13 cellular contexts compared by ENCODE assay signal in the genomic region with DNA sequence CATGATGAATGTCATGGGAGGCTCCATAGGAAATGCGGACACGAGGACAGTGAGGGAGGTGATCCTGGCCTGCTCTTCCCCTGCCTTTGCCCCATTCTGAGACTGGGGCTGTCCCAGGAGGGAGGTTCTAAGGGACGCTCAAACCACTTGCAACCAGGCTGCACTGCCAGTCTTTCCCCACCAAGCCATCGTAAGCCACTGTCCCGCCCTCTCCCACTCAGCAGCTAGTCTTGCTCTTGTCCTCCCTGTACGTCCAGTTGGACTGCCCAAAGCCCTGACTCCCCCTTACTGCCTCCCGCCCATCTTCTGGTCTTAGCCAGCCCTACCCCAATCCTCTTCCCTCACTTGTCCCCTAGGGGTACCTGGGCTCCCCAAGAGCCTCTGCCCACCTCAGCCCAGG.
A peak's percentile ranks its signal among the peaks of the same experiment; 100 is the strongest.
DNase-seq lines count a peak whose midpoint lies in the region; ATAC-seq lines count a peak whose summit lies in the region.
"Had no signal": no experiment of that assay in that cellular context is flagged by ENCODE, and none has a peak within 500 bp of the region (broad histone marks: within the 10 kb centered on the region; RNA-seq: fewer than 3 reads in every experiment).

No MANE protein-coding gene starts in this region.

- H3K27ac Mint-ChIP-seq in stimulated activated naive CD8-positive, alpha-beta T cell treated with anti-CD3 and anti-CD28 coated beads, Interleukin-15, amount 100 ng/mL, for 72 hours, result peak overlapping the region; percentile 27 to 72
- H3K27ac Mint-ChIP-seq in stimulated activated effector memory CD8-positive, alpha-beta T cell treated with anti-CD3 and anti-CD28 coated beads, Interleukin-12 subunit alpha, Interleukin-12 subunit beta, amount 100 ng/mL, for 72 hours, result no peak overlapping the region
- H3K27ac Mint-ChIP-seq: B cell; CD4-positive, alpha-beta T cell had no signal

- H3K27me3 Mint-ChIP-seq in stimulated activated naive CD8-positive, alpha-beta T cell treated with anti-CD3 and anti-CD28 coated beads, Interleukin-15, amount 100 ng/mL, for 72 hours, result peaks cover 8% of the 10 kb centered on the region

- no peaks in the 10 kb centered on the region for H3K9me3 Mint-ChIP-seq in stimulated activated naive CD8-positive, alpha-beta T cell treated with anti-CD3 and anti-CD28 coated beads, Interleukin-15, amount 100 ng/mL, for 72 hours
- no peaks in the 10 kb centered on the region for H3K9me3 Mint-ChIP-seq in stimulated activated effector memory CD8-positive, alpha-beta T cell treated with anti-CD3 and anti-CD28 coated beads, Interleukin-12 subunit alpha, Interleukin-12 subunit beta, amount 100 ng/mL, for 72 hours
- H3K9me3 Mint-ChIP-seq: CD4-positive, alpha-beta T cell had no signal

- no peak for DNase-seq in stimulated activated naive CD8-positive, alpha-beta T cell treated with anti-CD3 and anti-CD28 coated beads, Interleukin-15, amount 100 ng/mL, for 72 hours
- no peak for DNase-seq in stimulated activated naive CD8-positive, alpha-beta T cell treated with anti-CD3 and anti-CD28 coated beads, Interleukin-15, Interleukin-2, amounts not matched to agents 100 U/mL and 50 U/mL, for 24 hours
- DNase-seq in islet precursor cell, result peak; percentile 29
- DNase-seq in stimulated activated effector memory CD8-positive, alpha-beta T cell treated with anti-CD3 and anti-CD28 coated beads, Interleukin-12 subunit alpha, Interleukin-12 subunit beta, amount 100 ng/mL, for 72 hours (ENCODE audit: low spot score in 2 of 2), result no peak
- no peak for DNase-seq in NCI-H1436 (lab: John Stamatoyannopoulos, UW)
- DNase-seq in RKO (ENCODE audit: low spot score), result no peak
- no peak for DNase-seq in NCI-H1105 treated with DMSO at 0.1 percent for 48 hours (lab: John Stamatoyannopoulos, UW)
- DNase-seq: C1 segment of cervical spinal cord; Calu3; CD4-positive, alpha-beta T cell; DMS 273 treated with DMSO at 0.1 percent for 48 hours had no signal

- no peaks in the 10 kb centered on the region for H3K4me1 Mint-ChIP-seq in stimulated activated naive CD8-positive, alpha-beta T cell treated with anti-CD3 and anti-CD28 coated beads, Interleukin-15, amount 100 ng/mL, for 72 hours
- no peaks in the 10 kb centered on the region for H3K4me1 Mint-ChIP-seq in stimulated activated effector memory CD8-positive, alpha-beta T cell treated with anti-CD3 and anti-CD28 coated beads, Interleukin-12 subunit alpha, Interleukin-12 subunit beta, amount 100 ng/mL, for 72 hours
- H3K4me1 Mint-ChIP-seq: B cell had no signal

- no peak overlapping the region for H3K4me3 Mint-ChIP-seq in stimulated activated naive CD8-positive, alpha-beta T cell treated with anti-CD3 and anti-CD28 coated beads, Interleukin-15, amount 100 ng/mL, for 72 hours
- H3K4me3 Mint-ChIP-seq in stimulated activated effector memory CD8-positive, alpha-beta T cell treated with anti-CD3 and anti-CD28 coated beads, Interleukin-12 subunit alpha, Interleukin-12 subunit beta, amount 100 ng/mL, for 72 hours, result no peak overlapping the region
- H3K4me3 Mint-ChIP-seq: B cell; CD4-positive, alpha-beta T cell had no signal

- H3K36me3 Mint-ChIP-seq in stimulated activated effector memory CD8-positive, alpha-beta T cell treated with anti-CD3 and anti-CD28 coated beads, Interleukin-12 subunit alpha, Interleukin-12 subunit beta, amount 100 ng/mL, for 72 hours, result no peaks in the 10 kb centered on the region

- no peak for ATAC-seq in stimulated activated naive CD8-positive, alpha-beta T cell treated with anti-CD3 and anti-CD28 coated beads, Interleukin-15, amount 100 ng/mL, for 72 hours
- no peak for ATAC-seq in stimulated activated naive CD8-positive, alpha-beta T cell treated with anti-CD3 and anti-CD28 coated beads, Interleukin-15, Interleukin-2, amounts not matched to agents 100 U/mL and 50 U/mL, for 24 hours
- peak; percentile 19 for ATAC-seq in stimulated activated effector memory CD8-positive, alpha-beta T cell treated with anti-CD3 and anti-CD28 coated beads, Interleukin-12 subunit alpha, Interleukin-12 subunit beta, amount 100 ng/mL, for 72 hours
- ATAC-seq: HCT116 had no signal
